ENCODE assay signal across 25 cellular contexts in the genomic region with DNA sequence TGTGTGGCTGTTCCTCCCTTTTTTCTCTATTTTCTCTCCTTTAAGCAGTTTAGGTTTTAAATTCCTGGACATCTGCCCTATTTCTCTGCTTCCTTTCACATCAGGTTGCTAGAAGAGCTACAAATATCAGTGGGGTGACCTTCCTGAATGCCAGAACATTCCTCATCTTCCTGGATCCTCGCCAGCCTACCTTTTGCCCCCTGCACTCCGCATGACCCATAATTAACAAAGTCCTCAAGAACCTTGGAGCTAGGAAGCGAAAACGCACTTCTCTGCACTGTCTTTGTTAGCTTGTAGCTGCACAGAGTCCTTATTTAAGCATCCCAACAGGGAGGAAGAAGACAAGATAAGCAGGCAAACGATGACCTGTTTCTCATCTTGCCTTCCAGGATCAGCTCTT.
"Had no signal": no experiment of that assay in that cellular context is flagged by ENCODE, and none has a peak within 500 bp of the region (broad histone marks: within the 10 kb centered on the region; RNA-seq: fewer than 3 reads in every experiment).

No MANE protein-coding gene starts in this region.

- H3K9me3 Mint-ChIP-seq: naive B cell, nephron had no signal

- H3K36me3 Mint-ChIP-seq: naive B cell had no signal

- DNase-seq: dorsolateral prefrontal cortex; effector CD8-positive, alpha-beta T cell; foreskin melanocyte; head of caudate nucleus; kidney; left cardiac atrium; left ventricle myocardium inferior; mesenchymal stem cell; naive B cell; psoas muscle; retina; right lobe of liver; spleen; stimulated activated CD4-positive, alpha-beta T cell treated with anti-CD3 and anti-CD28 coated beads, Interleukin-15, amount 100 ng/mL, for 24 hours; stimulated activated CD4-positive, alpha-beta T cell treated with anti-CD3 and anti-CD28 coated beads, Interleukin-1b, Interleukin-23, amount 100 ng/mL, for 48 hours; stimulated activated CD4-positive, alpha-beta T cell treated with anti-CD3 and anti-CD28 coated beads, Interleukin-4, amount 100 ng/mL, for 24 hours; stimulated activated naive CD4-positive, alpha-beta T cell; stomach; substantia nigra; transverse colon had no signal

- H3K27me3 ChIP-seq: dorsolateral prefrontal cortex, hepatocyte, right lobe of liver, spleen, stomach, transverse colon had no signal

- H3K4me3 Mint-ChIP-seq: naive B cell, nephron had no signal

- H3K4me2 ChIP-seq: hepatocyte had no signal

- H3K79me2 ChIP-seq: hepatocyte had no signal

- H3K36me3 ChIP-seq: left ventricle myocardium inferior, right lobe of liver, thoracic aorta, transverse colon had no signal

- H3K4me3 ChIP-seq: coronary artery, dorsolateral prefrontal cortex, hepatocyte, left ventricle myocardium inferior, lung, psoas muscle, right lobe of liver, spleen, stomach, thoracic aorta, transverse colon had no signal

- H3K27ac Mint-ChIP-seq: naive B cell had no signal

- H3K27ac ChIP-seq: coronary artery, dorsolateral prefrontal cortex, hepatocyte, left ventricle myocardium inferior, psoas muscle, right lobe of liver, spleen, stomach, thoracic aorta, transverse colon had no signal

- ATAC-seq: left cardiac atrium, psoas muscle, right lobe of liver had no signal
